1 cellular context compared by ENCODE assay signal in the genomic region with DNA sequence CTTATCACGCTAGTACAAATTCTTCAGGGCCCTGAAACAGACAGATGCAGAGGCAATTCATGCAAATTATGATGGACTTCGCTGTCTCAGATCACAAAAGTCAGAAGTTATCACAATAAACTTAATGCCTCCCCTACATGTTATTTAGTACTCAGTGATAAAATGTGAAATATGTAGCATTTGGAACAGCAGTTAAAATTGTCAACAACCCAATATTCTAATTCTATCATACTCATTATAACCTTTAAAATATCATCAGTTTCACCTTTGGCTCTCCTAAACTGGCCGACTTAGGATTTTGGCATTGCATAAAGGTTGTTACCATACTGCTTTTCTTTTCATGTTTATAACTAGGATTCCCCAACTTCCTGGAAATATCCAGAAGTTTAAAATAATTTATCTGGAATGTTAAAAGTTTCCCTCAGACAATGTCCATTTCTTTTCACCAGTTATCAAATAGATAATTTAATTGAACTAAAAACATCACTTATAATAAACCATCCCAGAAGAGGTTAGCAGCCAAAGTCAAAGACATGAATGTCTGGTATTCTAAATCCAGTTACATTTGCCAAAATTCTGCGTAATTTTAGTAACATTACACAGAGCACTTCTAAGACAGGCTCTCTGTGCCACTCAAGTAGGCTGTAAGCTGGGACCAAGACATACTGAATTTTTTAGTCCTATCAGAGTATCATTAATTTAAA.
TF ChIP-seq lines count a peak whose summit lies in the region.

No MANE protein-coding gene starts in this region.

TF ChIP-seq in IMR-90, 13 proteins besides CTCF, POLR2A, EP300 and RAD21:
- TF ChIP-seq MXI1 (IDR thresholded peaks at IDR 0.05; ENCODE audit: borderline replicate concordance, low read depth, low read length) (no peak), FOS (IDR thresholded peaks at IDR 0.05; ENCODE audit: low read depth, low read length) (no peak), BHLHE40 (IDR thresholded peaks at IDR 0.05; ENCODE audit: low read depth, low read length) (no peak), RFX5 (IDR thresholded peaks at IDR 0.05; ENCODE audit: low read depth, low read length) (no peak)
- TF ChIP-seq, protein P1, sequence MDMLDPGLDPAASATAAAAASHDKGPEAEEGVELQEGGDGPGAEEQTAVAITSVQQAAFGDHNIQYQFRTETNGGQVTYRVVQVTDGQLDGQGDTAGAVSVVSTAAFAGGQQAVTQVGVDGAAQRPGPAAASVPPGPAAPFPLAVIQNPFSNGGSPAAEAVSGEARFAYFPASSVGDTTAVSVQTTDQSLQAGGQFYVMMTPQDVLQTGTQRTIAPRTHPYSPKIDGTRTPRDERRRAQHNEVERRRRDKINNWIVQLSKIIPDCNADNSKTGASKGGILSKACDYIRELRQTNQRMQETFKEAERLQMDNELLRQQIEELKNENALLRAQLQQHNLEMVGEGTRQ (IDR thresholded peaks at IDR 0.05; ENCODE audit: low read depth, low read length): no peak
